In genomic region chr4:74190919-74191397, GRCh38 we compare ENCODE assay signal across 18 cellular contexts.
"Had no signal": no experiment of that assay in that cellular context is flagged by ENCODE, and none has a peak within 500 bp of the region (broad histone marks: within the 10 kb centered on the region; RNA-seq: fewer than 3 reads in every experiment).

No MANE protein-coding gene starts in this region.

- H3K9ac ChIP-seq: neural progenitor cell had no signal

- H3K36me3 ChIP-seq: gastrocnemius medialis, neural progenitor cell had no signal

- H3K4me3 ChIP-seq: gastrocnemius medialis, left ventricle myocardium inferior, neural progenitor cell, psoas muscle, skin epidermis, testis had no signal

- H3K27ac ChIP-seq: gastrocnemius medialis, left ventricle myocardium inferior, neural progenitor cell, psoas muscle, skin epidermis, testis had no signal

- H3K9me3 ChIP-seq: gastrocnemius medialis, testis had no signal

- H3K4me2 ChIP-seq: neural progenitor cell had no signal

- H3K27me3 ChIP-seq: gastrocnemius medialis, neural progenitor cell, testis had no signal

- ATAC-seq: gastrocnemius medialis; naive thymus-derived CD4-positive, alpha-beta T cell; psoas muscle; right cardiac atrium; stimulated activated effector memory CD8-positive, alpha-beta T cell treated with anti-CD3 and anti-CD28 coated beads, Interleukin-12 subunit alpha, Interleukin-12 subunit beta, amount 100 ng/mL, for 72 hours; WTC11 had no signal

- H3K4me1 ChIP-seq: gastrocnemius medialis, left ventricle myocardium inferior, neural progenitor cell, psoas muscle, testis had no signal

- DNase-seq: activated CD4-positive, alpha-beta memory T cell treated with anti-CD3 and anti-CD28 coated beads for 36 hours; activated CD4-positive, alpha-beta T cell treated with anti-CD3 and anti-CD28 coated beads for 4 hours; activated gamma-delta T cell treated with Interleukin-2 at 50 U/mL for 16 hours; activated T-cell treated with anti-CD3 and anti-CD28 coated beads for 4 hours; effector CD4-positive, alpha-beta T cell; gastrocnemius medialis; head of caudate nucleus; kidney; left ventricle myocardium inferior; naive thymus-derived CD4-positive, alpha-beta T cell; psoas muscle; right cardiac atrium; stimulated activated CD4-positive, alpha-beta T cell treated with anti-CD3 and anti-CD28 coated beads, Interleukin-4, amount 100 ng/mL, for 24 hours; testis had no signal
